ENCODE assay signal across 17 cellular contexts in the genomic region with DNA sequence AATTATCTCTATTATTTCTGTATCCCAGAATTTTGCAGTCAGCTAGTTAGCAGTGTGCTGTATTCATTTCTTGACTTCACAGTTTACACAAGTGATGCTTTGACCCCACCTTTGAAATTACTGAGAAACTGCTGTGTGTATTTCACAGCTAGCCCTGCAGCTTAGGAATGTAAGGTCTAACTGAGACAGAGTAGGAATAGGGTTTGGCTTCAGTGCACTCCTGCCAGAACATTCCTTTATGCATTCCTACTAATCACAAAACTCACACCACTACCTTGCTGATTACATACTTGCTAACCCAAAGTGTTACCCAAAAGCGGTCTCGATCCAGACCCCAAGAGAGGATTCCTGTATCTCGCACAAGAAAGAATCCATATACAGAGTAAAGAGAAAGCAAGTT.
DNase-seq lines count a peak whose midpoint lies in the region; ATAC-seq and TF ChIP-seq lines count a peak whose summit lies in the region.
"Had no signal": no experiment of that assay in that cellular context is flagged by ENCODE, and none has a peak within 500 bp of the region (broad histone marks: within the 10 kb centered on the region; RNA-seq: fewer than 3 reads in every experiment).

No MANE protein-coding gene starts in this region.

- H4K91ac ChIP-seq in neuronal stem cell (ENCODE audit: low read depth, low read length, poor library complexity) = no peak overlapping the region

- no peaks in the 10 kb centered on the region for H3K79me2 ChIP-seq in Karpas-422 (ENCODE audit: low read length)

- H4K8ac ChIP-seq in neuronal stem cell (ENCODE audit: low read depth, low read length) = no peak overlapping the region

- no peaks in the 10 kb centered on the region for H3K79me1 ChIP-seq in neuronal stem cell (ENCODE audit: low read depth, low read length)

- H4K20me1 ChIP-seq in Karpas-422 (ENCODE audit: insufficient read depth, low read depth, low read length) = no peaks in the 10 kb centered on the region

- WGBS in neuronal stem cell (ENCODE audit: extremely low coverage in 2 of 2, insufficient read length in 2 of 2, insufficient replicate concordance in 1 of 2), 2 donors = no CpG with 5 or more reads among the region's 3 CpGs

- TF ChIP-seq CTCF in left lung (IDR thresholded peaks at IDR 0.05) = no peak
- no peak for TF ChIP-seq CTCF in upper lobe of right lung (IDR thresholded peaks at IDR 0.05)

- intact Hi-C loops in left lung (cut with DNase I) (no loop called here), upper lobe of right lung (cut with DNase I) (no loop called here)

- H2BK120ac ChIP-seq in neuronal stem cell (ENCODE audit: low read depth, low read length) = no peak overlapping the region

- H3K4me1 ChIP-seq in Karpas-422 (ENCODE audit: low read length) (peaks cover 5% of the 10 kb centered on the region; the same call in 1 of the 2 replicates), left lung (no peaks in the 10 kb centered on the region), neuronal stem cell (ENCODE audit: control insufficient read depth in 2 of 2, insufficient read depth in 1 of 2, low read depth in 1 of 2, low read length in 2 of 2) (peaks cover 0 to 1% of the 10 kb centered on the region in 2 donors), upper lobe of right lung (no peaks in the 10 kb centered on the region)
- H3K4me1 ChIP-seq: BE2C, Caco-2 had no signal

- no peak overlapping the region for H3K4ac ChIP-seq in neuronal stem cell (ENCODE audit: low read length)

- no peaks in the 10 kb centered on the region for H3K9me2 ChIP-seq in Karpas-422 (replicated peaks; ENCODE audit: insufficient read depth, low read length)

- H3K4me2 ChIP-seq in Karpas-422 (ENCODE audit: low read depth, low read length, poor library complexity, severe bottlenecking) = no peak overlapping the region
- H3K4me2 ChIP-seq in neuronal stem cell (ENCODE audit: insufficient read depth, low read length, poor library complexity, severe bottlenecking) = no peak overlapping the region

- H2BK15ac ChIP-seq in neuronal stem cell (ENCODE audit: low read length) = no peak overlapping the region

- no peak overlapping the region for H2AK5ac ChIP-seq in neuronal stem cell (ENCODE audit: low read depth, low read length)

- H3K36me3 ChIP-seq in Karpas-422 (ENCODE audit: insufficient read depth, low read length) = no peaks in the 10 kb centered on the region
- no peaks in the 10 kb centered on the region for H3K36me3 ChIP-seq in left lung
- H3K36me3 ChIP-seq in neuronal stem cell (replicated peaks in 1 of 2; ENCODE audit: control insufficient read depth in 2 of 2, insufficient read depth in 2 of 2, low read length in 2 of 2) = no peaks in the 10 kb centered on the region
- no peaks in the 10 kb centered on the region for H3K36me3 ChIP-seq in upper lobe of right lung
- H3K36me3 ChIP-seq: BE2C had no signal

- H3K9me3 ChIP-seq in Karpas-422 (ENCODE audit: low read length) (peaks cover 2% of the 10 kb centered on the region), left lung (peaks cover 0 to 3% of the 10 kb centered on the region in 2 donors), neuronal stem cell (replicated peaks in 1 of 2; ENCODE audit: control insufficient read depth in 2 of 2, insufficient read depth in 1 of 2, low read depth in 1 of 2, low read length in 2 of 2) (peaks cover 0 to 5% of the 10 kb centered on the region in 2 donors), upper lobe of right lung (no peaks in the 10 kb centered on the region)
- H3K9me3 ChIP-seq: BE2C had no signal

- H3K23ac ChIP-seq in neuronal stem cell (ENCODE audit: low read depth, low read length, poor library complexity) = no peak overlapping the region

- no peak overlapping the region for H3K14ac ChIP-seq in neuronal stem cell (ENCODE audit: low read length)

- DNase-seq in Karpas-422 (no peak), left lung (no peak), neuronal stem cell (ENCODE audit: low spot score) (no peak), upper lobe of right lung (no peak), activated T-cell treated with anti-CD3 and anti-CD28 coated beads for 4 hours (no peak), ureter (ENCODE audit: low spot score) (no peak), NCI-H82 treated with DMSO at 0.1 percent for 48 hours (lab: John Stamatoyannopoulos, UW; ENCODE audit: unreplicated experiment) (no peak)
- DNase-seq in activated CD4-positive, CD25-positive, alpha-beta regulatory T cell treated with anti-CD3 and anti-CD28 coated beads, Interleukin-2, amount 50 U/mL, for 72 hours = no peak
- DNase-seq: ACHN; BE2C; C1 segment of cervical spinal cord; Caco-2; CD4-positive, CD25-positive, alpha-beta regulatory T cell; CD8-positive, alpha-beta memory T cell; GM23248; H9 had no signal

- H3K4me3 ChIP-seq in Karpas-422 (ENCODE audit: low read length) = no peak overlapping the region
- no peak overlapping the region for H3K4me3 ChIP-seq in left lung
- H3K4me3 ChIP-seq in neuronal stem cell (ENCODE audit: low read length in 2 of 2) = no peak overlapping the region
- H3K4me3 ChIP-seq in upper lobe of right lung = no peak overlapping the region
- H3K4me3 ChIP-seq: GM23248 had no signal

- no peak overlapping the region for H3K18ac ChIP-seq in neuronal stem cell (ENCODE audit: low read length)

- H2AFZ ChIP-seq in Karpas-422 (ENCODE audit: low read length) (peak overlapping the region; percentile 42; the same call in 1 of the 2 replicates), neuronal stem cell (ENCODE audit: low read length) (peak overlapping the region; percentile 55)
- H2AFZ ChIP-seq: GM23248 had no signal

- no peak overlapping the region for H2BK5ac ChIP-seq in neuronal stem cell (ENCODE audit: low read length)

- H3K27ac ChIP-seq in Karpas-422 (ENCODE audit: low read length) = no peak overlapping the region
- no peak overlapping the region for H3K27ac ChIP-seq in left lung
- peak overlapping the region; percentile 11 for H3K27ac ChIP-seq in neuronal stem cell (replicated peaks; ENCODE audit: low read length)
- H3K27ac ChIP-seq in upper lobe of right lung = peak overlapping the region; percentile 14
- H3K27ac ChIP-seq: GM23248 had no signal

- ATAC-seq in left lung (peak; percentile 57), upper lobe of right lung (peak; percentile 82)
- ATAC-seq: HepG2 had no signal

- H3K9ac ChIP-seq in Karpas-422 (ENCODE audit: low read length) = no peak overlapping the region
- no peak overlapping the region for H3K9ac ChIP-seq in neuronal stem cell (ENCODE audit: low read depth, low read length, poor library complexity)
- H3K9ac ChIP-seq: GM23248 had no signal

- no peak overlapping the region for H2BK12ac ChIP-seq in neuronal stem cell (ENCODE audit: low read length)

- H3K27me3 ChIP-seq in Karpas-422 (ENCODE audit: low read length) (no peaks in the 10 kb centered on the region), left lung (no peaks in the 10 kb centered on the region), neuronal stem cell (ENCODE audit: control insufficient read depth in 3 of 3, insufficient read depth in 3 of 3, low read depth in 1 of 3, low read length in 3 of 3) (no peaks in the 10 kb centered on the region), upper lobe of right lung (no peaks in the 10 kb centered on the region)
- H3K27me3 ChIP-seq: BE2C had no signal

Comparison
In these comparisons a context has a peak if more than half of its experiments do, and no peak if none do; other contexts are left out.
1. H3K27ac ChIP-seq: peak in neuronal stem cell (single experiment) and upper lobe of right lung (single experiment); none in Karpas-422 (single experiment) and left lung (0 of 2).